ENCODE assay signal across 9 cellular contexts in the genomic region with DNA sequence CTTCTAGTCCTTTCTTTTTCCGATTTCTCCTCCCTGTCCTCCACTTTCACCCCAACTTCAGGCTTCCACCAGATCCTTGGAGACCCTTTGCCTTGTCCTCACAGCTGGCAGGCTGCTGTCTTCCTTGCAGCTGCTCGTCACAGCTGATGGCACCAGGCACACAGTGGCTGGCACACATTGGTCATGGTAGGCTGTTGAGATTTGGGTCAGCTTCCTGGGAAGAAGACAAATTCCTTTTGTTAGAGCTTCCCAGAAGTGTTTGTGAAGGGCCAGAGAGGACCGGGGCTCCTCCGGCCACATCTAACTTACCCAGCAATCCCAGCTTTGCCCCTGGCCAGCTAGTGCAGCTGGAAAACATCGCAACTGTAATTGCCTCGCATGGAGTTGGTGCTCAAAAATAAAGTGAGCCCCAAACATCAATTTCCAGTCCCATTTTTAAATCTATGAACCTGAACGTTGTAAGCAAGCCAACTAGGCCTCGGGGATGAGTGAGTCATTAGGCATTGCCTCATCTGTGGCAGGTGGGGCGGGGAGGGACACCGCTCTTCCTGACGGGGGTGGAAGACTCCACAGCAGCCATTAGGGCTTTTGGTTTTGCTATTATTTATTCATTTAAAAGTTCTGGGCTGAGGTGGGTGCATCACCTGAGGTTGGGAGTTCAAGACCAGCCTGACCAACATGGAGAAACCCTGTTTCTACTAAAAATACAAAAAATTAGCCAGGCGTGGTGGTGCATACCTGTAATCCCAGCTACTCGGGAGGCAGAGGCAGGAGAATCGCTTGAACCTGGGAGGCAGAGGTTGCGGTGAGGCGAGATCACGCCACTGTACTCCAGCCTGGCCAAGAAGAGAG. TPM values are rescaled to one million over a fixed set of nuclear protein-coding genes. Genes with fewer than 3 reads are reported as not detected.
A peak's percentile ranks its signal among the peaks of the same experiment; 100 is the strongest.
DNase-seq lines count a peak whose midpoint lies in the region; ATAC-seq, FAIRE-seq and TF ChIP-seq lines count a peak whose summit lies in the region.
"Had no signal": no experiment of that assay in that cellular context is flagged by ENCODE, and none has a peak within 500 bp of the region (broad histone marks: within the 10 kb centered on the region; RNA-seq: fewer than 3 reads in every experiment).

No MANE protein-coding gene starts in this region.

- DNase-seq in astrocyte (ENCODE audit: low read depth), result peak; percentile 92
- no peak for DNase-seq in keratinocyte (ENCODE audit: low read depth, low spot score)
- peak in 25 of 49 donors; percentile 12 to 71 (median 24) for DNase-seq in substantia nigra (lab: John Stamatoyannopoulos, UW)
- no peak for DNase-seq in NCI-H510A treated with DMSO at 0.1 percent for 48 hours (lab: John Stamatoyannopoulos, UW)
- no peak for DNase-seq in NCI-H1694 (lab: John Stamatoyannopoulos, UW)
- DNase-seq in NCI-H524 treated with DMSO at 0.1 percent for 48 hours (lab: John Stamatoyannopoulos, UW), result no peak

- H3K9me3 ChIP-seq in HUES48 (ENCODE audit: control insufficient read depth, insufficient read depth, low read length), result no peaks in the 10 kb centered on the region
- peaks cover 14% of the 10 kb centered on the region for H3K9me3 ChIP-seq in astrocyte (ENCODE audit: insufficient read depth, low read depth, low read length)
- peaks cover 9% of the 10 kb centered on the region for H3K9me3 ChIP-seq in keratinocyte (ENCODE audit: control insufficient read depth, low read depth, low read length)

- peaks cover 45% of the 10 kb centered on the region for H3K4me1 Mint-ChIP-seq in astrocyte (ENCODE audit: low read depth, unreplicated experiment)

- H2AFZ ChIP-seq in astrocyte (ENCODE audit: low read depth, low read length) (no peak overlapping the region), keratinocyte (ENCODE audit: control insufficient read depth, low read length) (no peak overlapping the region)

- H3K9ac ChIP-seq in HUES48 (ENCODE audit: low read depth, low read length) (no peak overlapping the region), astrocyte (ENCODE audit: low read length) (peak overlapping the region; percentile 79), keratinocyte (ENCODE audit: control insufficient read depth, extremely low read depth, insufficient read depth, low read length) (peak overlapping the region; percentile 68)

- H3K27ac Mint-ChIP-seq in astrocyte (ENCODE audit: unreplicated experiment), result peak overlapping the region; percentile 100

- H3K4me1 ChIP-seq in HUES48 (ENCODE audit: control insufficient read depth, insufficient read depth, low read length) (peaks cover 18% of the 10 kb centered on the region), astrocyte (ENCODE audit: insufficient read depth, low read length) (peaks cover 37% of the 10 kb centered on the region), keratinocyte (ENCODE audit: control insufficient read depth, extremely low read depth, insufficient read depth, low read length) (peaks cover 42% of the 10 kb centered on the region)

- H3K36me3 Mint-ChIP-seq in astrocyte (ENCODE audit: low read depth, unreplicated experiment), result no peaks in the 10 kb centered on the region

- no peaks in the 10 kb centered on the region for H4K20me1 ChIP-seq in astrocyte (ENCODE audit: insufficient read depth, low read length)
- H4K20me1 ChIP-seq in keratinocyte (ENCODE audit: control insufficient read depth, extremely low read depth, insufficient read depth, low read length), result no peaks in the 10 kb centered on the region

- TF ChIP-seq CTCF in astrocyte (IDR thresholded peaks at IDR 0.05; ENCODE audit: insufficient read depth, low read depth, low read length), result no peak
- no peak for TF ChIP-seq CTCF in keratinocyte (optimal IDR thresholded peaks at IDR 0.05 in 1 of 3, IDR thresholded peaks at IDR 0.05 in 1 of 3, conservative IDR thresholded peaks at IDR 0.05 in 1 of 3; ENCODE audit: extremely low read depth in 1 of 3, insufficient read depth in 2 of 3, low read length in 3 of 3)

- H3K79me2 ChIP-seq in astrocyte (ENCODE audit: insufficient read depth, low read length), result no peaks in the 10 kb centered on the region
- no peaks in the 10 kb centered on the region for H3K79me2 ChIP-seq in keratinocyte (ENCODE audit: control insufficient read depth, insufficient read depth, low read length)

- no peaks in the 10 kb centered on the region for H3K36me3 ChIP-seq in HUES48 (ENCODE audit: control insufficient read depth, insufficient read depth, low read length)
- no peaks in the 10 kb centered on the region for H3K36me3 ChIP-seq in astrocyte (ENCODE audit: insufficient read depth, low read length)
- H3K36me3 ChIP-seq in keratinocyte (ENCODE audit: control insufficient read depth in 2 of 2, extremely low read depth in 1 of 2, insufficient read depth in 2 of 2, low read length in 2 of 2), result no peaks in the 10 kb centered on the region

- ATAC-seq in GM21390 (IDR thresholded peaks at IDR 0.05; ENCODE audit: unreplicated experiment), result no peak

- H3K9me1 ChIP-seq in keratinocyte (ENCODE audit: control insufficient read depth, extremely low read depth, insufficient read depth, low read length), result peaks cover 2% of the 10 kb centered on the region

- peak overlapping the region; percentile 20 for H3K4me3 Mint-ChIP-seq in astrocyte (ENCODE audit: unreplicated experiment)

- H3K27me3 Mint-ChIP-seq in astrocyte (ENCODE audit: low read depth, unreplicated experiment), result no peaks in the 10 kb centered on the region

- peaks cover 17% of the 10 kb centered on the region for H3K9me3 Mint-ChIP-seq in astrocyte (ENCODE audit: unreplicated experiment)

- H3K27ac ChIP-seq in HUES48 (ENCODE audit: low read depth, low read length) (peak overlapping the region; percentile 70), astrocyte (ENCODE audit: low read depth, low read length) (peak overlapping the region; percentile 98), keratinocyte (ENCODE audit: control insufficient read depth, insufficient read depth, low read length) (peak overlapping the region; percentile 90), substantia nigra (ENCODE audit: low read depth, low read length, poor library complexity, severe bottlenecking) (peak overlapping the region; percentile 77)

- H3K4me2 ChIP-seq in astrocyte (ENCODE audit: low read length) (peak overlapping the region; percentile 66), keratinocyte (ENCODE audit: control insufficient read depth, extremely low read depth, insufficient read depth, low read depth, low read length) (peak overlapping the region; percentile 70)

- no peak for FAIRE-seq in astrocyte (lab: Jason Lieb, UNC)
- peak; percentile 78 for FAIRE-seq in keratinocyte (lab: Jason Lieb, UNC)

- H3K27me3 ChIP-seq in HUES48 (ENCODE audit: control insufficient read depth, insufficient read depth, low read length) (no peaks in the 10 kb centered on the region), astrocyte (ENCODE audit: insufficient read depth, low read length) (no peaks in the 10 kb centered on the region), keratinocyte (ENCODE audit: control insufficient read depth, extremely low read depth, insufficient read depth, low read length) (no peaks in the 10 kb centered on the region)

- dilution Hi-C loops in keratinocyte (cut with MboI; ENCODE audit: extremely low pct_ligation_motif_present, low sequenced_read_pairs), result no loop called here

- H3K4me3 ChIP-seq in HUES48 (ENCODE audit: low read depth, low read length) (peak overlapping the region; percentile 11; the same call in 1 of the 2 replicates), astrocyte (ENCODE audit: insufficient read depth, low read depth, low read length) (no peak overlapping the region), keratinocyte (ENCODE audit: control insufficient read depth in 2 of 3, extremely low read depth in 1 of 3, insufficient read depth in 2 of 3, low read depth in 1 of 3, low read length in 3 of 3) (peak overlapping the region in 1 of 3 experiments; percentile 9)

RNA-seq across cellular contexts. Expression of gene CPA5, which starts 12.4 kb away (rescaled TPM):
- total RNA-seq in astrocyte, result not detected in 2 replicates
- polyA plus RNA-seq in keratinocyte, result 0.24 to 0.35 TPM (median 0.27 TPM) in 3 replicates
- not detected for polyA plus RNA-seq in keratinocyte (2011; ENCODE audit: low read depth)
- 0.19 and 0.22 TPM in 2 replicates for polyA plus RNA-seq in keratinocyte (2011; cell fraction: cytosol; rRNA removed)
- polyA plus RNA-seq in keratinocyte (2011; cell fraction: nucleus; rRNA removed), result 0.75 and 0.96 TPM in 2 replicates
- polyA plus RNA-seq in keratinocyte (2012; ENCODE audit: low replicate concordance), result 0.25 and 0.76 TPM in 2 replicates
- 0.69 to 1.0 TPM in 2 of 3 replicates, not detected in the other for polyA minus RNA-seq in keratinocyte
- polyA minus RNA-seq in keratinocyte (2011; cell fraction: cytosol; rRNA and poly(A)+ RNA removed), result not detected
- polyA minus RNA-seq in keratinocyte (2011; cell fraction: nucleus; rRNA and poly(A)+ RNA removed), result not detected in 2 replicates
- total RNA-seq: pulmonary artery endothelial cell had no signal

RNA-seq across cellular contexts. Expression of gene CPA1, which starts 23.3 kb away (rescaled TPM):
- total RNA-seq in astrocyte, result not detected in 2 replicates
- polyA plus RNA-seq in keratinocyte, result not detected in 3 replicates
- not detected for polyA plus RNA-seq in keratinocyte (2011; ENCODE audit: low read depth)
- not detected in 2 replicates for polyA plus RNA-seq in keratinocyte (2011; cell fraction: cytosol; rRNA removed)
- not detected in 2 replicates for polyA plus RNA-seq in keratinocyte (2011; cell fraction: nucleus; rRNA removed)
- not detected in 2 replicates for polyA plus RNA-seq in keratinocyte (2012; ENCODE audit: low replicate concordance)
- 0.56 TPM in 1 of 3 replicates, not detected in the others for polyA minus RNA-seq in keratinocyte
- polyA minus RNA-seq in keratinocyte (2011; cell fraction: cytosol; rRNA and poly(A)+ RNA removed), result not detected
- not detected in 2 replicates for polyA minus RNA-seq in keratinocyte (2011; cell fraction: nucleus; rRNA and poly(A)+ RNA removed)
- total RNA-seq: pulmonary artery endothelial cell had no signal

Comparison
In these comparisons a context has a peak if more than half of its experiments do, and no peak if none do; other contexts are left out.
1. DNase-seq: peak in astrocyte (single experiment) and substantia nigra (25 of 49); none in keratinocyte (single experiment), NCI-H510A treated with DMSO at 0.1 percent for 48 hours (single experiment), NCI-H1694 (single experiment) and NCI-H524 treated with DMSO at 0.1 percent for 48 hours (single experiment).
2. Peak in every context shown above with its lines, with median percentiles within 50 percentile points of each other: H3K27ac ChIP-seq.